In the genomic region with DNA sequence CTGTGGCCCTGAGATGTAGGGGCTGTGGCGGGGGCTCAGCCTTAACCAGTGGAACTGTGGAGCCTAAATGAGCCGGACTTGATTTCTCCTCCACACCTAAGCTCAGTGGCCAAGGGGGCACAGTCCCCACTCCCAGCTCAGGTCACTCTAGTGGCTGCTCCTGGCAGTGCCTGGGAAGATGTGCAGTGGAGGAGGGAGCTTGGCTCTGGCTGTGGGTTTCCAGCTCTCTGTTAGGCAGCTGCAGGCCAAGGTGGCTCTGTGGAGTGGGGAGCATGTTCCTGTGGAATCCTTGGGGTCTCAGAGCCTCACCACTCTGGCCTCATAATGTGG, we compare ENCODE assay signal across 22 cellular contexts.
"Had no signal": no experiment of that assay in that cellular context is flagged by ENCODE, and none has a peak within 500 bp of the region (broad histone marks: within the 10 kb centered on the region; RNA-seq: fewer than 3 reads in every experiment).

No MANE protein-coding gene starts in this region.

- H3K36me3 ChIP-seq: lower lobe of right lung, ovary, upper lobe of right lung had no signal

- H3K4me3 Mint-ChIP-seq: activated B cell treated with CpG ODN at 0.5 μM for 24 hours; activated CD4-positive, alpha-beta T cell treated with anti-CD3 and anti-CD28 coated beads, Interleukin-2, amount 10 ng/mL, durations not matched to agents 24 days and 14 days; activated CD8-positive, alpha-beta T cell treated with anti-CD3 and anti-CD28 coated beads, Interleukin-2, amount 10 ng/mL, durations not matched to agents 7 days and 5 days; activated naive CD8-positive, alpha-beta T cell treated with anti-CD3 and anti-CD28 coated beads, Interleukin-2, amount 50 U/mL, for 24 hours; activated T-cell treated with anti-CD3 and anti-CD28 coated beads, Interleukin-2, amount 50 U/mL, for 72 hours; immature natural killer cell; nephron progenitor cell had no signal

- H3K9me3 Mint-ChIP-seq: activated B cell treated with CpG ODN at 0.5 μM for 24 hours; activated CD4-positive, alpha-beta T cell treated with anti-CD3 and anti-CD28 coated beads, Interleukin-2, amount 10 ng/mL, durations not matched to agents 24 days and 14 days; activated naive CD8-positive, alpha-beta T cell treated with anti-CD3 and anti-CD28 coated beads, Interleukin-2, amount 50 U/mL, for 24 hours; activated T-cell treated with anti-CD3 and anti-CD28 coated beads, Interleukin-2, amount 50 U/mL, for 72 hours; immature natural killer cell; nephron progenitor cell had no signal

- H3K4me1 Mint-ChIP-seq: activated B cell treated with CpG ODN at 0.5 μM for 24 hours; activated CD4-positive, alpha-beta T cell treated with anti-CD3 and anti-CD28 coated beads, Interleukin-2, amount 10 ng/mL, durations not matched to agents 24 days and 14 days; activated naive CD8-positive, alpha-beta T cell treated with anti-CD3 and anti-CD28 coated beads, Interleukin-2, amount 50 U/mL, for 24 hours; immature natural killer cell had no signal

- H3K9me3 ChIP-seq: lower lobe of right lung, ovary, sigmoid colon, stomach, testis, upper lobe of right lung had no signal

- H3K27ac Mint-ChIP-seq: activated B cell treated with CpG ODN at 0.5 μM for 24 hours; activated CD4-positive, alpha-beta T cell treated with anti-CD3 and anti-CD28 coated beads, Interleukin-2, amount 10 ng/mL, durations not matched to agents 24 days and 14 days; activated CD8-positive, alpha-beta T cell treated with anti-CD3 and anti-CD28 coated beads, Interleukin-2, amount 10 ng/mL, durations not matched to agents 7 days and 5 days; activated naive CD8-positive, alpha-beta T cell treated with anti-CD3 and anti-CD28 coated beads, Interleukin-2, amount 50 U/mL, for 24 hours; activated T-cell treated with anti-CD3 and anti-CD28 coated beads, Interleukin-2, amount 50 U/mL, for 72 hours; immature natural killer cell had no signal

- H3K27ac ChIP-seq: foreskin keratinocyte, lower lobe of right lung, ovary, sigmoid colon, stomach, testis, upper lobe of right lung had no signal

- H3K36me3 Mint-ChIP-seq: immature natural killer cell had no signal

- H3K27me3 ChIP-seq: ovary, sigmoid colon, stomach, testis, upper lobe of right lung had no signal

- FAIRE-seq: astrocyte had no signal

- H3K27me3 Mint-ChIP-seq: activated B cell treated with CpG ODN at 0.5 μM for 24 hours had no signal

- ATAC-seq: activated CD8-positive, alpha-beta T cell treated with anti-CD3 and anti-CD28 coated beads, Interleukin-2, amount 10 ng/mL, durations not matched to agents 7 days and 5 days; activated naive CD8-positive, alpha-beta T cell treated with anti-CD3 and anti-CD28 coated beads, Interleukin-2, amount 50 U/mL, for 24 hours; activated T-cell treated with anti-CD3 and anti-CD28 coated beads, Interleukin-2, amount 50 U/mL, for 72 hours; foreskin keratinocyte; lower lobe of right lung; upper lobe of right lung had no signal

- DNase-seq: activated B cell treated with CpG ODN at 0.5 μM for 24 hours; activated CD4-positive, alpha-beta T cell treated with anti-CD3 and anti-CD28 coated beads, Interleukin-2, amount 10 ng/mL, durations not matched to agents 24 days and 14 days; activated CD8-positive, alpha-beta memory T cell treated with anti-CD3 and anti-CD28 coated beads, Interleukin-2, amount 50 U/mL, for 48 hours; activated CD8-positive, alpha-beta T cell treated with anti-CD3 and anti-CD28 coated beads, Interleukin-2, amount 10 ng/mL, durations not matched to agents 7 days and 5 days; activated naive CD8-positive, alpha-beta T cell treated with anti-CD3 and anti-CD28 coated beads, Interleukin-2, amount 50 U/mL, for 24 hours; activated T-cell treated with anti-CD3 and anti-CD28 coated beads, Interleukin-2, amount 50 U/mL, for 72 hours; central memory CD4-positive, alpha-beta T cell; cortex of kidney; effector CD8-positive, alpha-beta T cell; foreskin keratinocyte; immature natural killer cell; lower lobe of right lung; nephron progenitor cell; ovary; sigmoid colon; stimulated activated CD4-positive, alpha-beta T cell treated with anti-CD3 and anti-CD28 coated beads, Interleukin-12 subunit alpha, Interleukin-12 subunit beta, amount 100 ng/mL, for 4 hours; stimulated activated CD4-positive, alpha-beta T cell treated with anti-CD3 and anti-CD28 coated beads, Interleukin-2, amount 100 ng/mL, for 24 hours; stomach; T-helper 2 cell; testis had no signal

- H3K4me3 ChIP-seq: lower lobe of right lung, ovary, sigmoid colon, stomach, testis, upper lobe of right lung had no signal

- H3K4me1 ChIP-seq: foreskin keratinocyte, lower lobe of right lung, sigmoid colon, stomach, testis, upper lobe of right lung had no signal
